Comparison of ENCODE assay signal across 1 cellular context in the genomic region with DNA sequence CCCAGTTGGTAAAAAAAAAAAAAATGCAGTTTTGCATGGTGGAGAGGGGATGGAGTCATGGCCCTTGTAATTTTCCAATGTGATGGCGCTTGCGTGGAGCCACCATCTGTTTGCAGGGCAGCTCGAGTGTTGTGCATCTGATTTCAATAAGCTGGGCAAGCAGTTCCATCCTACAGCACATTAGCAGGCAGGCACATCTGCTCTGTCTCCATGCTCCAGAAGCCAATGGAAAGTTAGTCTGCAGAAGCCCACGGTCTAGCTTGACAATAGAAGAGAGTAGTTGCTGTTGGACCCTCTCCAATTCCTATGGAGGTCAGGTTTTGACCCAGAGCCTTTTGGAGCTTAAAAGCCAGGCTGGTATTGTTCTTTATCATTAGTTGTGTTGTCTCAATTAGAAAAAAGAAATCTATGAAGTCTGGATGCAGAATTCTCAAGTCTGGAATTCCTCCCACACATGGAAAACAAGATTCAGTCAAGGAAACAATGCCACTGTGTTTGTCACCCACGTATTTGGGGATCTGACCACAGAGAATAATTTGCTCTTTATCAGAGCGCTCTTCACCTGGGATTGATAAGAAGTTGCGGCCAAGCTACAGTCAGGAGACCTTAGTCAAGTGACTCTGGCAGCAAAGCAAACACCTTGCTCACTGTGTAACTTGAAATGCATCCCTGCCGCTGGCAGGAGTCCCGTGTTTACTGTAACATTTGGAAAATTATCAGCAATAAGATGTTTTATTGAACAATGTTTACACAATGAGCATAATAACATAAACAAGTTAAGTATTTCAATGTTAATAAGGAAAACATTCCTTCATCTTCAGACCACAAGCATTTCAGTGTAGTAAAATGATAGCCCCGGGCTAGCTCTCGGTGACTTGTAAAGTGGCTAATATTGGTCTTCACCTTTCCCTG.
TF ChIP-seq lines count a peak whose summit lies in the region.

No MANE protein-coding gene starts in this region.

TF ChIP-seq in HEK293, 187 proteins besides CTCF, POLR2A, EP300 and RAD21 (continued from another document and continues in another):
- TF ChIP-seq ZNF654 (tag by site-specific recombination; IDR thresholded peaks at IDR 0.05; ENCODE audit: low read depth) (no peak), ZNF214 (tag by site-specific recombination; IDR thresholded peaks at IDR 0.05; ENCODE audit: borderline replicate concordance) (no peak), ZNF626 (tag by site-specific recombination; IDR thresholded peaks at IDR 0.05) (no peak), ZFHX2 (tag by site-specific recombination; conservative IDR thresholded peaks at IDR 0.05) (peak; percentile 51), ZNF341 (tag by site-specific recombination; IDR thresholded peaks at IDR 0.05; ENCODE audit: low read depth) (no peak), ZNF785 (tag by site-specific recombination; IDR thresholded peaks at IDR 0.05) (no peak), ZNF660 (tag by site-specific recombination; IDR thresholded peaks at IDR 0.05) (no peak), FEZF1 (tag by site-specific recombination; IDR thresholded peaks at IDR 0.05) (peak; percentile 89), GFI1B (tag by site-specific recombination; IDR thresholded peaks at IDR 0.05) (no peak), ZNF530 (tag by site-specific recombination; IDR thresholded peaks at IDR 0.05; ENCODE audit: low read depth) (no peak), ZNF394 (tag by site-specific recombination; IDR thresholded peaks at IDR 0.05; ENCODE audit: borderline replicate concordance) (no peak), ZNF843 (tag by site-specific recombination; IDR thresholded peaks at IDR 0.05) (peak; percentile 89), TCF7L2 (IDR thresholded peaks at IDR 0.05; ENCODE audit: borderline replicate concordance, low read depth, low read length) (peak; percentile 47; the same call in 1 of the 2 replicates), ZNF184 (tag by site-specific recombination; IDR thresholded peaks at IDR 0.05) (no peak), ZNF521 (tag by site-specific recombination; IDR thresholded peaks at IDR 0.05) (no peak), ZSCAN23 (tag by site-specific recombination; IDR thresholded peaks at IDR 0.05) (no peak), MYNN (tag by site-specific recombination; IDR thresholded peaks at IDR 0.05; ENCODE audit: borderline replicate concordance) (no peak), OSR2 (tag by site-specific recombination; IDR thresholded peaks at IDR 0.05) (peak; percentile 45; the same call in 1 of the 2 replicates), ZNF133 (tag by site-specific recombination; IDR thresholded peaks at IDR 0.05) (no peak), ZNF473 (tag by site-specific recombination; IDR thresholded peaks at IDR 0.05) (no peak), OVOL3 (tag by site-specific recombination; IDR thresholded peaks at IDR 0.05) (no peak), EGR2 (tag by site-specific recombination; IDR thresholded peaks at IDR 0.05; ENCODE audit: low read depth) (peak; percentile 57), ZNF324 (tag by site-specific recombination; IDR thresholded peaks at IDR 0.05) (no peak), MEIS1 (CRISPR knock-in tag; IDR thresholded peaks at IDR 0.05; ENCODE audit: borderline replicate concordance) (no peak)
- TF ChIP-seq, protein P1, sequence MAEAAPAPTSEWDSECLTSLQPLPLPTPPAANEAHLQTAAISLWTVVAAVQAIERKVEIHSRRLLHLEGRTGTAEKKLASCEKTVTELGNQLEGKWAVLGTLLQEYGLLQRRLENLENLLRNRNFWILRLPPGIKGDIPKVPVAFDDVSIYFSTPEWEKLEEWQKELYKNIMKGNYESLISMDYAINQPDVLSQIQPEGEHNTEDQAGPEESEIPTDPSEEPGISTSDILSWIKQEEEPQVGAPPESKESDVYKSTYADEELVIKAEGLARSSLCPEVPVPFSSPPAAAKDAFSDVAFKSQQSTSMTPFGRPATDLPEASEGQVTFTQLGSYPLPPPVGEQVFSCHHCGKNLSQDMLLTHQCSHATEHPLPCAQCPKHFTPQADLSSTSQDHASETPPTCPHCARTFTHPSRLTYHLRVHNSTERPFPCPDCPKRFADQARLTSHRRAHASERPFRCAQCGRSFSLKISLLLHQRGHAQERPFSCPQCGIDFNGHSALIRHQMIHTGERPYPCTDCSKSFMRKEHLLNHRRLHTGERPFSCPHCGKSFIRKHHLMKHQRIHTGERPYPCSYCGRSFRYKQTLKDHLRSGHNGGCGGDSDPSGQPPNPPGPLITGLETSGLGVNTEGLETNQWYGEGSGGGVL (tag by site-specific recombination; IDR thresholded peaks at IDR 0.05): no peak
- TF ChIP-seq, protein P2, sequence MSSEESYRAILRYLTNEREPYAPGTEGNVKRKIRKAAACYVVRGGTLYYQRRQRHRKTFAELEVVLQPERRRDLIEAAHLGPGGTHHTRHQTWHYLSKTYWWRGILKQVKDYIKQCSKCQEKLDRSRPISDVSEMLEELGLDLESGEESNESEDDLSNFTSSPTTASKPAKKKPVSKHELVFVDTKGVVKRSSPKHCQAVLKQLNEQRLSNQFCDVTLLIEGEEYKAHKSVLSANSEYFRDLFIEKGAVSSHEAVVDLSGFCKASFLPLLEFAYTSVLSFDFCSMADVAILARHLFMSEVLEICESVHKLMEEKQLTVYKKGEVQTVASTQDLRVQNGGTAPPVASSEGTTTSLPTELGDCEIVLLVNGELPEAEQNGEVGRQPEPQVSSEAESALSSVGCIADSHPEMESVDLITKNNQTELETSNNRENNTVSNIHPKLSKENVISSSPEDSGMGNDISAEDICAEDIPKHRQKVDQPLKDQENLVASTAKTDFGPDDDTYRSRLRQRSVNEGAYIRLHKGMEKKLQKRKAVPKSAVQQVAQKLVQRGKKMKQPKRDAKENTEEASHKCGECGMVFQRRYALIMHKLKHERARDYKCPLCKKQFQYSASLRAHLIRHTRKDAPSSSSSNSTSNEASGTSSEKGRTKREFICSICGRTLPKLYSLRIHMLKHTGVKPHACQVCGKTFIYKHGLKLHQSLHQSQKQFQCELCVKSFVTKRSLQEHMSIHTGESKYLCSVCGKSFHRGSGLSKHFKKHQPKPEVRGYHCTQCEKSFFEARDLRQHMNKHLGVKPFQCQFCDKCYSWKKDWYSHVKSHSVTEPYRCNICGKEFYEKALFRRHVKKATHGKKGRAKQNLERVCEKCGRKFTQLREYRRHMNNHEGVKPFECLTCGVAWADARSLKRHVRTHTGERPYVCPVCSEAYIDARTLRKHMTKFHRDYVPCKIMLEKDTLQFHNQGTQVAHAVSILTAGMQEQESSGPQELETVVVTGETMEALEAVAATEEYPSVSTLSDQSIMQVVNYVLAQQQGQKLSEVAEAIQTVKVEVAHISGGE (tag by site-specific recombination; conservative IDR thresholded peaks at IDR 0.05; ENCODE audit: low read depth): peak; percentile 49
- TF ChIP-seq, protein P3, sequence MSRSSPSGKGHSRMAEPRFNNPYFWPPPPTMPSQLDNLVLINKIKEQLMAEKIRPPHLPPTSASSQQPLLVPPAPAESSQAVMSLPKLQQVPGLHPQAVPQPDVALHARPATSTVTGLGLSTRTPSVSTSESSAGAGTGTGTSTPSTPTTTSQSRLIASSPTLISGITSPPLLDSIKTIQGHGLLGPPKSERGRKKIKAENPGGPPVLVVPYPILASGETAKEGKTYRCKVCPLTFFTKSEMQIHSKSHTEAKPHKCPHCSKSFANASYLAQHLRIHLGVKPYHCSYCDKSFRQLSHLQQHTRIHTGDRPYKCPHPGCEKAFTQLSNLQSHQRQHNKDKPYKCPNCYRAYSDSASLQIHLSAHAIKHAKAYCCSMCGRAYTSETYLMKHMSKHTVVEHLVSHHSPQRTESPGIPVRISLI (tag by site-specific recombination; IDR thresholded peaks at IDR 0.05): no peak
- TF ChIP-seq, protein P4, sequence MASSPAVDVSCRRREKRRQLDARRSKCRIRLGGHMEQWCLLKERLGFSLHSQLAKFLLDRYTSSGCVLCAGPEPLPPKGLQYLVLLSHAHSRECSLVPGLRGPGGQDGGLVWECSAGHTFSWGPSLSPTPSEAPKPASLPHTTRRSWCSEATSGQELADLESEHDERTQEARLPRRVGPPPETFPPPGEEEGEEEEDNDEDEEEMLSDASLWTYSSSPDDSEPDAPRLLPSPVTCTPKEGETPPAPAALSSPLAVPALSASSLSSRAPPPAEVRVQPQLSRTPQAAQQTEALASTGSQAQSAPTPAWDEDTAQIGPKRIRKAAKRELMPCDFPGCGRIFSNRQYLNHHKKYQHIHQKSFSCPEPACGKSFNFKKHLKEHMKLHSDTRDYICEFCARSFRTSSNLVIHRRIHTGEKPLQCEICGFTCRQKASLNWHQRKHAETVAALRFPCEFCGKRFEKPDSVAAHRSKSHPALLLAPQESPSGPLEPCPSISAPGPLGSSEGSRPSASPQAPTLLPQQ (tag by site-specific recombination; IDR thresholded peaks at IDR 0.05): peak; percentile 57; the same call in 1 of the 2 replicates
- TF ChIP-seq, protein P5, sequence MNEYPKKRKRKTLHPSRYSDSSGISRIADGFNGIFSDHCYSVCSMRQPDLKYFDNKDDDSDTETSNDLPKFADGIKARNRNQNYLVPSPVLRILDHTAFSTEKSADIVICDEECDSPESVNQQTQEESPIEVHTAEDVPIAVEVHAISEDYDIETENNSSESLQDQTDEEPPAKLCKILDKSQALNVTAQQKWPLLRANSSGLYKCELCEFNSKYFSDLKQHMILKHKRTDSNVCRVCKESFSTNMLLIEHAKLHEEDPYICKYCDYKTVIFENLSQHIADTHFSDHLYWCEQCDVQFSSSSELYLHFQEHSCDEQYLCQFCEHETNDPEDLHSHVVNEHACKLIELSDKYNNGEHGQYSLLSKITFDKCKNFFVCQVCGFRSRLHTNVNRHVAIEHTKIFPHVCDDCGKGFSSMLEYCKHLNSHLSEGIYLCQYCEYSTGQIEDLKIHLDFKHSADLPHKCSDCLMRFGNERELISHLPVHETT (tag by site-specific recombination; IDR thresholded peaks at IDR 0.05): no peak
- TF ChIP-seq, protein P6, sequence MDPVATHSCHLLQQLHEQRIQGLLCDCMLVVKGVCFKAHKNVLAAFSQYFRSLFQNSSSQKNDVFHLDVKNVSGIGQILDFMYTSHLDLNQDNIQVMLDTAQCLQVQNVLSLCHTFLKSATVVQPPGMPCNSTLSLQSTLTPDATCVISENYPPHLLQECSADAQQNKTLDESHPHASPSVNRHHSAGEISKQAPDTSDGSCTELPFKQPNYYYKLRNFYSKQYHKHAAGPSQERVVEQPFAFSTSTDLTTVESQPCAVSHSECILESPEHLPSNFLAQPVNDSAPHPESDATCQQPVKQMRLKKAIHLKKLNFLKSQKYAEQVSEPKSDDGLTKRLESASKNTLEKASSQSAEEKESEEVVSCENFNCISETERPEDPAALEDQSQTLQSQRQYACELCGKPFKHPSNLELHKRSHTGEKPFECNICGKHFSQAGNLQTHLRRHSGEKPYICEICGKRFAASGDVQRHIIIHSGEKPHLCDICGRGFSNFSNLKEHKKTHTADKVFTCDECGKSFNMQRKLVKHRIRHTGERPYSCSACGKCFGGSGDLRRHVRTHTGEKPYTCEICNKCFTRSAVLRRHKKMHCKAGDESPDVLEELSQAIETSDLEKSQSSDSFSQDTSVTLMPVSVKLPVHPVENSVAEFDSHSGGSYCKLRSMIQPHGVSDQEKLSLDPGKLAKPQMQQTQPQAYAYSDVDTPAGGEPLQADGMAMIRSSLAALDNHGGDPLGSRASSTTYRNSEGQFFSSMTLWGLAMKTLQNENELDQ (tag by site-specific recombination; IDR thresholded peaks at IDR 0.05; ENCODE audit: low read depth): no peak
- TF ChIP-seq, protein P7, sequence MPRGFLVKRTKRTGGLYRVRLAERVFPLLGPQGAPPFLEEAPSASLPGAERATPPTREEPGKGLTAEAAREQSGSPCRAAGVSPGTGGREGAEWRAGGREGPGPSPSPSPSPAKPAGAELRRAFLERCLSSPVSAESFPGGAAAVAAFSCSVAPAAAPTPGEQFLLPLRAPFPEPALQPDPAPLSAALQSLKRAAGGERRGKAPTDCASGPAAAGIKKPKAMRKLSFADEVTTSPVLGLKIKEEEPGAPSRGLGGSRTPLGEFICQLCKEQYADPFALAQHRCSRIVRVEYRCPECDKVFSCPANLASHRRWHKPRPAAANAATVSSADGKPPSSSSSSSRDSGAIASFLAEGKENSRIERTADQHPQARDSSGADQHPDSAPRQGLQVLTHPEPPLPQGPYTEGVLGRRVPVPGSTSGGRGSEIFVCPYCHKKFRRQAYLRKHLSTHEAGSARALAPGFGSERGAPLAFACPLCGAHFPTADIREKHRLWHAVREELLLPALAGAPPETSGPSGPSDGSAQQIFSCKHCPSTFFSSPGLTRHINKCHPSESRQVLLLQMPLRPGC (tag by site-specific recombination; IDR thresholded peaks at IDR 0.05): no peak
- TF ChIP-seq, protein P8, sequence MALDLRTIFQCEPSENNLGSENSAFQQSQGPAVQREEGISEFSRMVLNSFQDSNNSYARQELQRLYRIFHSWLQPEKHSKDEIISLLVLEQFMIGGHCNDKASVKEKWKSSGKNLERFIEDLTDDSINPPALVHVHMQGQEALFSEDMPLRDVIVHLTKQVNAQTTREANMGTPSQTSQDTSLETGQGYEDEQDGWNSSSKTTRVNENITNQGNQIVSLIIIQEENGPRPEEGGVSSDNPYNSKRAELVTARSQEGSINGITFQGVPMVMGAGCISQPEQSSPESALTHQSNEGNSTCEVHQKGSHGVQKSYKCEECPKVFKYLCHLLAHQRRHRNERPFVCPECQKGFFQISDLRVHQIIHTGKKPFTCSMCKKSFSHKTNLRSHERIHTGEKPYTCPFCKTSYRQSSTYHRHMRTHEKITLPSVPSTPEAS (tag by site-specific recombination; IDR thresholded peaks at IDR 0.05): no peak
- TF ChIP-seq, protein P9, sequence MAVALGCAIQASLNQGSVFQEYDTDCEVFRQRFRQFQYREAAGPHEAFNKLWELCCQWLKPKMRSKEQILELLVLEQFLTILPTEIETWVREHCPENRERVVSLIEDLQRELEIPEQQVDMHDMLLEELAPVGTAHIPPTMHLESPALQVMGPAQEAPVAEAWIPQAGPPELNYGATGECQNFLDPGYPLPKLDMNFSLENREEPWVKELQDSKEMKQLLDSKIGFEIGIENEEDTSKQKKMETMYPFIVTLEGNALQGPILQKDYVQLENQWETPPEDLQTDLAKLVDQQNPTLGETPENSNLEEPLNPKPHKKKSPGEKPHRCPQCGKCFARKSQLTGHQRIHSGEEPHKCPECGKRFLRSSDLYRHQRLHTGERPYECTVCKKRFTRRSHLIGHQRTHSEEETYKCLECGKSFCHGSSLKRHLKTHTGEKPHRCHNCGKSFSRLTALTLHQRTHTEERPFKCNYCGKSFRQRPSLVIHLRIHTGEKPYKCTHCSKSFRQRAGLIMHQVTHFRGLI (tag by site-specific recombination; IDR thresholded peaks at IDR 0.05): no peak
- TF ChIP-seq, protein P10, sequence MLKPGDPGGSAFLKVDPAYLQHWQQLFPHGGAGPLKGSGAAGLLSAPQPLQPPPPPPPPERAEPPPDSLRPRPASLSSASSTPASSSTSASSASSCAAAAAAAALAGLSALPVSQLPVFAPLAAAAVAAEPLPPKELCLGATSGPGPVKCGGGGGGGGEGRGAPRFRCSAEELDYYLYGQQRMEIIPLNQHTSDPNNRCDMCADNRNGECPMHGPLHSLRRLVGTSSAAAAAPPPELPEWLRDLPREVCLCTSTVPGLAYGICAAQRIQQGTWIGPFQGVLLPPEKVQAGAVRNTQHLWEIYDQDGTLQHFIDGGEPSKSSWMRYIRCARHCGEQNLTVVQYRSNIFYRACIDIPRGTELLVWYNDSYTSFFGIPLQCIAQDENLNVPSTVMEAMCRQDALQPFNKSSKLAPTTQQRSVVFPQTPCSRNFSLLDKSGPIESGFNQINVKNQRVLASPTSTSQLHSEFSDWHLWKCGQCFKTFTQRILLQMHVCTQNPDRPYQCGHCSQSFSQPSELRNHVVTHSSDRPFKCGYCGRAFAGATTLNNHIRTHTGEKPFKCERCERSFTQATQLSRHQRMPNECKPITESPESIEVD (tag by site-specific recombination; IDR thresholded peaks at IDR 0.05): peak; percentile 89
- TF ChIP-seq, protein P11, sequence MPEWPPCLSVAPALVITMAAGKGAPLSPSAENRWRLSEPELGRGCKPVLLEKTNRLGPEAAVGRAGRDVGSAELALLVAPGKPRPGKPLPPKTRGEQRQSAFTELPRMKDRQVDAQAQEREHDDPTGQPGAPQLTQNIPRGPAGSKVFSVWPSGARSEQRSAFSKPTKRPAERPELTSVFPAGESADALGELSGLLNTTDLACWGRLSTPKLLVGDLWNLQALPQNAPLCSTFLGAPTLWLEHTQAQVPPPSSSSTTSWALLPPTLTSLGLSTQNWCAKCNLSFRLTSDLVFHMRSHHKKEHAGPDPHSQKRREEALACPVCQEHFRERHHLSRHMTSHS (tag by site-specific recombination; IDR thresholded peaks at IDR 0.05): peak; percentile 65; the same call in 1 of the 2 replicates
